In the genomic region with DNA sequence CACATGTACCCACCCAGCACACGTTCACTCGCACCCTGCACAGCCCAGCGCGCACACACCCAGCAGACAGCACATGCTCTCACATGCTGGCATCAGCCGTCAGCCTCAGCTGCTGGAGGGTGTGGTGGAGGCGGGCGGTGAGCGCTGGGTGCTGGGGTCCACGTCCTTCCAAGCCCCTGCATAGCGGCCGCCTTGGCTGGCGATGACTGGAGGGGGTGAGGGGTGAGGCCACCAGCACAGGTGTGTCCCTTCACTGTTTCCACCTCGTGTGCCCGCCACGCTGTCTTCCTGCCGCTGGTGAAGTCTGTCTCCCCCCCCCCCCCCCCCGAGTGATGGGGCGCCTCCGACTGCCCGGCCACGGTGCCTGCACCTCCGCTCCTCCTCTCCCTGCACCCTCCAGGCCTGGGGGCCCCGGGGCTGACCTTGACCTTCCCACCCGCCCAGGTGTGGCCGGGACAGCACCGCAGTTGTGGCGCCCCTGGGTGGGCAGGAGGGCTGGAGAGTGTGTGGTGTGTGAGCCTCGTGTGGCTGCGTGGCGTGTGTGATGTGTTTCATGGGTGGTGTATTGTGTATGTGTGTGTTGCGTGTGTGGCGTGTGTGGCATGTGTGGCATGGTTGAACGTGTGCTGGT, we compare ENCODE assay signal across 24 cellular contexts.
"Had no signal": no experiment of that assay in that cellular context is flagged by ENCODE, and none has a peak within 500 bp of the region (broad histone marks: within the 10 kb centered on the region; RNA-seq: fewer than 3 reads in every experiment).

No MANE protein-coding gene starts in this region.

- H3K9me3 ChIP-seq: mucosa of descending colon, pancreas, psoas muscle, testis, transverse colon, uterus had no signal

- H3K36me3 Mint-ChIP-seq: brain had no signal

- H3K9me3 Mint-ChIP-seq: activated naive CD8-positive, alpha-beta T cell treated with anti-CD3 and anti-CD28 coated beads, Interleukin-2, amount 10 ng/mL, durations not matched to agents 7 days and 5 days; activated T-cell treated with anti-CD3 and anti-CD28 coated beads, Interleukin-2, amount 50 U/mL, for 72 hours; nephron progenitor cell had no signal

- H3K27ac ChIP-seq: ascending aorta, cardiac muscle cell, foreskin keratinocyte, pancreas, psoas muscle, testis, transverse colon, uterus had no signal

- ATAC-seq: activated CD4-positive, alpha-beta T cell treated with anti-CD3 and anti-CD28 coated beads for 36 hours; activated T-cell treated with anti-CD3 and anti-CD28 coated beads, Interleukin-2, amount 50 U/mL, for 72 hours; esophagus mucosa; foreskin keratinocyte; left ventricle myocardium superior; mucosa of descending colon; pancreas had no signal

- H3K4me3 ChIP-seq: ascending aorta, cardiac muscle cell, mucosa of descending colon, pancreas, psoas muscle, testis, transverse colon, uterus had no signal

- H3K27me3 ChIP-seq: ascending aorta, testis had no signal

- H3K27ac Mint-ChIP-seq: activated CD4-positive, alpha-beta T cell treated with anti-CD3 and anti-CD28 coated beads for 36 hours; activated naive CD8-positive, alpha-beta T cell treated with anti-CD3 and anti-CD28 coated beads, Interleukin-2, amount 10 ng/mL, durations not matched to agents 7 days and 5 days; activated T-cell treated with anti-CD3 and anti-CD28 coated beads, Interleukin-2, amount 50 U/mL, for 72 hours; nephron progenitor cell had no signal

- H3K4me1 ChIP-seq: ascending aorta, foreskin keratinocyte, pancreas, psoas muscle, testis, transverse colon, uterus had no signal

- H3K36me3 ChIP-seq: ascending aorta, cardiac muscle cell, pancreas, transverse colon, uterus had no signal

- DNase-seq: activated CD4-positive, alpha-beta T cell treated with anti-CD3 and anti-CD28 coated beads for 36 hours; activated CD4-positive, alpha-beta T cell treated with anti-CD3 and anti-CD28 coated beads, Interleukin-2, amount 50 U/mL, for 4 hours; activated CD4-positive, CD25-positive, alpha-beta regulatory T cell; activated effector memory CD4-positive, alpha-beta T cell treated with Interleukin-2 at 50 U/mL for 16 hours; activated naive CD4-positive, alpha-beta T cell treated with Interleukin-2 at 50 U/mL for 16 hours; activated naive CD8-positive, alpha-beta T cell treated with anti-CD3 and anti-CD28 coated beads, Interleukin-2, amount 10 ng/mL, durations not matched to agents 7 days and 5 days; activated T-cell treated with anti-CD3 and anti-CD28 coated beads for 4 hours; activated T-cell treated with anti-CD3 and anti-CD28 coated beads, Interleukin-2, amount 50 U/mL, for 72 hours; cortex of kidney; foreskin keratinocyte; left ventricle myocardium superior; nephron progenitor cell; nucleus accumbens; stimulated activated naive CD4-positive, alpha-beta T cell; testis; transverse colon; uterus had no signal

- H3K4me3 Mint-ChIP-seq: activated CD4-positive, alpha-beta T cell treated with anti-CD3 and anti-CD28 coated beads for 36 hours; activated naive CD8-positive, alpha-beta T cell treated with anti-CD3 and anti-CD28 coated beads, Interleukin-2, amount 10 ng/mL, durations not matched to agents 7 days and 5 days; activated T-cell treated with anti-CD3 and anti-CD28 coated beads, Interleukin-2, amount 50 U/mL, for 72 hours; nephron progenitor cell had no signal
